ENCODE assay signal across 9 cellular contexts in genomic region chr16:57623251-57624043, GRCh38. TPM values are rescaled to one million over a fixed set of nuclear protein-coding genes. Genes with fewer than 3 reads are reported as not detected.
DNase-seq lines count a peak whose midpoint lies in the region; ATAC-seq and TF ChIP-seq lines count a peak whose summit lies in the region.
"Had no signal": no experiment of that assay in that cellular context is flagged by ENCODE, and none has a peak within 500 bp of the region (broad histone marks: within the 10 kb centered on the region; RNA-seq: fewer than 3 reads in every experiment).

No MANE protein-coding gene starts in this region.

- POLR2A ChIA-PET in GM10248 (lab: Yijun Ruan, JAX), result no interaction called here

- no peak overlapping the region for H3K27ac ChIP-seq in iPS-20b (ENCODE audit: low read length)
- H3K27ac ChIP-seq in substantia nigra (ENCODE audit: low read depth, low read length, poor library complexity, severe bottlenecking), result peak overlapping the region; percentile 83

- no peak for TF ChIP-seq CTCF in GM10248 (IDR thresholded peaks at IDR 0.05; ENCODE audit: control extremely low read depth, extremely low read depth, low read depth, missing control alignments)

- H3K36me3 ChIP-seq in adipocyte (ENCODE audit: control insufficient read depth, insufficient read depth, low read length, severe bottlenecking), result no peaks in the 10 kb centered on the region
- no peaks in the 10 kb centered on the region for H3K36me3 ChIP-seq in iPS-20b (ENCODE audit: insufficient read depth, low read depth, low read length)

- H3K4me1 ChIP-seq in adipocyte (ENCODE audit: control insufficient read depth, insufficient read depth, low read length) (peaks cover 26% of the 10 kb centered on the region), iPS-20b (ENCODE audit: insufficient read depth, low read length) (peaks cover 5% of the 10 kb centered on the region; the same call in 1 of the 2 replicates)

- H3K4me3 ChIP-seq in adipocyte (ENCODE audit: low read length), result no peak overlapping the region
- H3K4me3 ChIP-seq in iPS-20b (ENCODE audit: low read length), result no peak overlapping the region

- H3K27me3 ChIP-seq in adipocyte (replicated peaks; ENCODE audit: control insufficient read depth, insufficient read depth, low read length) (no peaks in the 10 kb centered on the region), iPS-20b (ENCODE audit: insufficient read depth, low read length) (no peaks in the 10 kb centered on the region)

- H3K9ac ChIP-seq in adipocyte (ENCODE audit: low read length), result no peak overlapping the region
- peak overlapping the region; percentile 7; the same call in 1 of the 2 replicates for H3K9ac ChIP-seq in iPS-20b (ENCODE audit: low read depth, low read length)

- CTCF ChIA-PET in GM10248 (lab: Yijun Ruan, JAX), result interaction anchor here (0.7 to 6.2 kb wide), 10 partner anchors 8 to 32 kb away, joined by 3 to 32 read pairs (median 4); no protein-coding TSS in a partner anchor

- ATAC-seq in GM19455 (IDR thresholded peaks at IDR 0.05; ENCODE audit: unreplicated experiment), result no peak
- no peak for ATAC-seq in HG03139 (IDR thresholded peaks at IDR 0.05; ENCODE audit: unreplicated experiment)
- ATAC-seq: left lobe of liver had no signal

- H3K9me3 ChIP-seq in adipocyte (ENCODE audit: control insufficient read depth, low read length) (no peaks in the 10 kb centered on the region), iPS-20b (ENCODE audit: insufficient read depth, low read depth, low read length) (no peaks in the 10 kb centered on the region)

- peak; percentile 81 for DNase-seq in HT1080 (ENCODE audit: low read depth)
- DNase-seq in adipocyte (ENCODE audit: low read depth), result peak; percentile 11
- peak in 48 of 49 donors; percentile 50 to 93 (median 81) for DNase-seq in substantia nigra (lab: John Stamatoyannopoulos, UW)
- DNase-seq in GM10248 (ENCODE audit: extremely low spot score), result no peak
- no peak for DNase-seq in GM19238 (ENCODE audit: insufficient read length, low spot score)

RNA-seq across cellular contexts. Expression of gene ADGRG1, which starts 5.0 kb away (rescaled TPM):
- total RNA-seq in HT1080 (2014; rRNA removed; shearing (Covaris generic)), result 11.5 and 18.9 TPM in 2 replicates
- 38.4 and 40.5 TPM in 2 replicates for polyA plus RNA-seq in HT1080 (2015; cell fraction: cytosol; rRNA removed)
- polyA plus RNA-seq in HT1080 (2015; cell fraction: nucleus; rRNA removed), result 43.5 and 54.5 TPM in 2 replicates

RNA-seq across cellular contexts. Expression of gene ADGRG3, which starts 44.7 kb away (rescaled TPM):
- not detected in 2 replicates for total RNA-seq in HT1080 (2014; rRNA removed; shearing (Covaris generic))
- 0.15 TPM in 1 of 2 replicates, not detected in the other for polyA plus RNA-seq in HT1080 (2015; cell fraction: cytosol; rRNA removed)
- 0.45 and 0.58 TPM in 2 replicates for polyA plus RNA-seq in HT1080 (2015; cell fraction: nucleus; rRNA removed)

Comparison
In these comparisons a context has a peak if more than half of its experiments do, and no peak if none do; other contexts are left out.
1. DNase-seq: peak in HT1080 (single experiment), adipocyte (single experiment) and substantia nigra (48 of 49); none in GM10248 (single experiment) and GM19238 (single experiment).